In genomic region chr17:45951941-45952340, GRCh38 we compare ENCODE assay signal across 1 cellular context.
TF ChIP-seq lines count a peak whose summit lies in the region.

No MANE protein-coding gene starts in this region.

TF ChIP-seq in K562, 482 proteins besides CTCF, POLR2A, EP300 and RAD21 (continued from another document and continues in another):
- TF ChIP-seq CHD7 (IDR thresholded peaks at IDR 0.05; ENCODE audit: low read depth, low read length) (no peak), ZNF668 (CRISPR knock-in tag; IDR thresholded peaks at IDR 0.05) (no peak), MEF2D (tag; conservative IDR thresholded peaks at IDR 0.05; ENCODE audit: low read depth) (no peak), FOXK1 (CRISPR knock-in tag; IDR thresholded peaks at IDR 0.05; ENCODE audit: borderline replicate concordance) (no peak), DMBX1 (CRISPR knock-in tag; IDR thresholded peaks at IDR 0.05; ENCODE audit: borderline replicate concordance) (peak; percentile 49; the same call in 1 of the 2 replicates), SRSF9 (IDR thresholded peaks at IDR 0.05; ENCODE audit: borderline replicate concordance, low read depth, low read length) (no peak), GTF2B (IDR thresholded peaks at IDR 0.05; ENCODE audit: extremely low read depth, insufficient read length) (no peak), ASH1L (IDR thresholded peaks at IDR 0.05; ENCODE audit: borderline replicate concordance, low read depth, partially characterized antibody) (no peak), ZNF175 (CRISPR knock-in tag; IDR thresholded peaks at IDR 0.05; ENCODE audit: low read depth) (0 out of 2 replicates have a peak, but pooled peaks have one; percentile 57), YY1 (IDR thresholded peaks at IDR 0.05; ENCODE audit: borderline replicate concordance in 1 of 3, control insufficient read depth in 1 of 3, extremely low read depth in 1 of 3, insufficient read depth in 3 of 3, insufficient read length in 1 of 3, insufficient replicate concordance in 2 of 3, low read depth in 1 of 3, low read length in 2 of 3) (no peak), TAF15 (IDR thresholded peaks at IDR 0.05; ENCODE audit: low read depth, low read length) (no peak), NBN (IDR thresholded peaks at IDR 0.05; ENCODE audit: low read depth) (no peak), DPF2 (IDR thresholded peaks at IDR 0.05) (peak; percentile 50; the same call in 1 of the 2 replicates), HNRNPL (IDR thresholded peaks at IDR 0.05; ENCODE audit: low read depth, low read length) (no peak), ZNF41 (CRISPR knock-in tag; conservative IDR thresholded peaks at IDR 0.05) (no peak), CLOCK (CRISPR knock-in tag; IDR thresholded peaks at IDR 0.05; ENCODE audit: borderline replicate concordance) (no peak), LCOR (CRISPR knock-in tag; IDR thresholded peaks at IDR 0.05) (peak; percentile 31; the same call in 1 of the 2 replicates), BRD4 (IDR thresholded peaks at IDR 0.05) (no peak), RCOR1 (IDR thresholded peaks at IDR 0.05; ENCODE audit: borderline replicate concordance in 1 of 2, low read depth in 2 of 2, low read length in 2 of 2) (peak in 1 of 2 experiments; percentile 15; a peak in 1 of 4 replicates), SIN3A (IDR thresholded peaks at IDR 0.05; ENCODE audit: borderline replicate concordance in 2 of 2, control insufficient read depth in 1 of 2, low read depth in 2 of 2, low read length in 2 of 2) (no peak), RREB1 (CRISPR knock-in tag; IDR thresholded peaks at IDR 0.05) (no peak), ZBTB43 (CRISPR knock-in tag; IDR thresholded peaks at IDR 0.05) (no peak), ID3 (CRISPR knock-in tag; IDR thresholded peaks at IDR 0.05) (no peak), ID3 (tag; IDR thresholded peaks at IDR 0.05) (peak; percentile 46; the same call in 1 of the 2 replicates), OTX1 (CRISPR knock-in tag; IDR thresholded peaks at IDR 0.05) (no peak), KDM2B (CRISPR knock-in tag; IDR thresholded peaks at IDR 0.05) (no peak), SMAD2 (IDR thresholded peaks at IDR 0.05; ENCODE audit: low read depth, low read length) (no peak), CSDE1 (IDR thresholded peaks at IDR 0.05) (no peak), MEIS2 (IDR thresholded peaks at IDR 0.05; ENCODE audit: partially characterized antibody) (peak; percentile 66), CREBBP (IDR thresholded peaks at IDR 0.05; ENCODE audit: low read depth, low read length) (no peak), E2F5 (CRISPR knock-in tag; IDR thresholded peaks at IDR 0.05) (no peak), ZFP36 (IDR thresholded peaks at IDR 0.05; ENCODE audit: low read depth, low read length, partially characterized antibody) (no peak), NELFE (IDR thresholded peaks at IDR 0.05; ENCODE audit: insufficient read depth, insufficient read length) (no peak), HES1 (IDR thresholded peaks at IDR 0.05; ENCODE audit: low read depth) (no peak)
